Comparison of ENCODE assay signal across 14 cellular contexts in the genomic region with DNA sequence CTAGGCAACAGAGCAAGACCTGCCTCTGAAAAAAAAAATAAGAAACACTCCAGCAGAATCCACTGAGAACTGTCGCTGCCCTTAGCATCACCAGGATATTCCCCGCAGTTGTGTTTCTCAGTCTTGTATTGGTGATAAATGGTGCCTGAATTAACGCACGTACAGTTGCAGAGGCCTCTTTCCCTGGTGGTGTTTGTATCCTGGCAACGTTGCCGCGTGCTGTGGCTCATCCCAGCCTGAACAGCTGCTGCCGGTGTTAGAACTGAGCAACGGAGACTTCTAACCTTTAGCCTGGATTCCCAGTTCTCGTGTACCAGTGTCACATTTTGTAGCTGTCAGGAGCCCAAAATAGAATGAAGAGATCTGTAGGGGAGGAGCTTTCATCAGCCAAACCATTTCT. TPM values are rescaled to one million over a fixed set of nuclear protein-coding genes. Genes with fewer than 3 reads are reported as not detected.
A peak's percentile ranks its signal among the peaks of the same experiment; 100 is the strongest.
DNase-seq lines count a peak whose midpoint lies in the region; ATAC-seq and TF ChIP-seq lines count a peak whose summit lies in the region.
"Had no signal": no experiment of that assay in that cellular context is flagged by ENCODE, and none has a peak within 500 bp of the region (broad histone marks: within the 10 kb centered on the region; RNA-seq: fewer than 3 reads in every experiment).

No MANE protein-coding gene starts in this region.

- H3K4me3 ChIP-seq in fibroblast of villous mesenchyme (ENCODE audit: low read depth, low read length): no peak overlapping the region

- ATAC-seq in HG03378 (IDR thresholded peaks at IDR 0.05; ENCODE audit: unreplicated experiment) (no peak), GM18873 (IDR thresholded peaks at IDR 0.05; ENCODE audit: low FRiP score, unreplicated experiment) (no peak), GM21529 (IDR thresholded peaks at IDR 0.05; ENCODE audit: unreplicated experiment) (no peak)
- ATAC-seq: activated T-cell treated with anti-CD3 and anti-CD28 coated beads, Interleukin-2, amount 50 U/mL, for 72 hours; HCT116 had no signal

- DNase-seq in SHP77 (lab: John Stamatoyannopoulos, UW) (peak; percentile 50 to 58), SHP77 treated with DMSO at 0.1 percent for 48 hours (lab: John Stamatoyannopoulos, UW) (no peak), fibroblast of villous mesenchyme (ENCODE audit: low read depth) (peak; percentile 68), myocyte (ENCODE audit: low read depth) (peak; percentile 97), GM03348 (ENCODE audit: low spot score) (no peak)
- DNase-seq: activated CD4-positive, alpha-beta T cell treated with anti-CD3 and anti-CD28 coated beads, Interleukin-2, amount 10 ng/mL, durations not matched to agents 7 days and 5 days; activated T-cell treated with anti-CD3 and anti-CD28 coated beads, Interleukin-2, amount 50 U/mL, for 72 hours; DMS79 treated with DMSO at 0.1 percent for 48 hours; NCI-H1436 treated with DMSO at 0.1 percent for 48 hours; T-helper 1 cell had no signal

- TF ChIP-seq CTCF in fibroblast of villous mesenchyme (IDR thresholded peaks at IDR 0.05; ENCODE audit: insufficient read depth, low read depth, low read length): no peak

RNA-seq across cellular contexts. Expression of a gene that starts 4.8 kb away (rescaled TPM):
- 2.6 and 3.2 TPM in 2 replicates for total RNA-seq in fibroblast of villous mesenchyme
- 3.1 and 3.5 TPM in 2 replicates for total RNA-seq in myocyte
- polyA plus RNA-seq in myocyte (2012): 3.2 TPM

RNA-seq across cellular contexts. Expression of a gene that starts 49.3 kb away (rescaled TPM):
- total RNA-seq in fibroblast of villous mesenchyme (3.2 and 6.5 TPM in 2 replicates), myocyte (4.3 and 7.7 TPM in 2 replicates)
- polyA plus RNA-seq in myocyte (2012): 15.5 TPM

Comparison
In these comparisons a context has a peak if more than half of its experiments do, and no peak if none do; other contexts are left out.
1. DNase-seq: peak in SHP77 (2 of 2), fibroblast of villous mesenchyme (single experiment) and myocyte (single experiment); none in SHP77 treated with DMSO at 0.1 percent for 48 hours (single experiment) and GM03348 (single experiment).